34 cellular contexts compared by ENCODE assay signal in the genomic region with DNA sequence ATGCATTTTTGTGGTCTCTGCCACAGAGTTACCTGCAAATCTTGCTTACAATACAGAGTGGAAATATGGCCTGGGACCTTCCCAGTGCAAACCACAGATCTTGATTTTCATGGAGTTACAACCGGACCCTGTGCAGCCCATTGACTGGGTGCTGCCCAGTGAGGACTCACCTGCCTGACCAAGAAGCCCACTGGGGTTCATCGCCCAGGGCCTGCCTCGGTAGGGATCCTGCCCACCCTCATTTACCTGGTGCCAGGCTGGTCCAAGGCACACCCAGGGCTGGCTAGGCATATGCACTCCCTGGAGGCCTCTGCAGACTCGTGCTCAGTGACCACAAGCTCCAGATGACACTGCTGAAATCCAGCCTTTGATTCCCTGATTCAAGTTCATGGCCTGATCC.
"Had no signal": no experiment of that assay in that cellular context is flagged by ENCODE, and none has a peak within 500 bp of the region (broad histone marks: within the 10 kb centered on the region; RNA-seq: fewer than 3 reads in every experiment).

No MANE protein-coding gene starts in this region.

- H3K4me2 ChIP-seq: KMS-11 had no signal

- H3K9me3 ChIP-seq: MG63 had no signal

- H3K9ac ChIP-seq: KMS-11 had no signal

- H3K36me3 ChIP-seq: MG63 had no signal

- H3K27ac ChIP-seq: KMS-11 had no signal

- H3K4me3 ChIP-seq: MG63 had no signal

- DNase-seq: Karpas-422, Kasumi-1, MG63, MM.1S, MV-4-11, NCI-H1048, NCI-H1092, NCI-H1092 treated with DMSO at 0.1 percent for 48 hours, NCI-H1105, NCI-H1105 treated with DMSO at 0.1 percent for 48 hours, NCI-H1417, NCI-H1417 treated with DMSO at 0.1 percent for 48 hours, NCI-H1436, NCI-H1436 treated with DMSO at 0.1 percent for 48 hours, NCI-H146, NCI-H1694, NCI-H1694 treated with DMSO at 0.1 percent for 48 hours, NCI-H187, NCI-H187 treated with DMSO at 0.1 percent for 48 hours, NCI-H1930, NCI-H2029, NCI-H2029 treated with DMSO at 0.1 percent for 48 hours, NCI-H2081, NCI-H2081 treated with DMSO at 0.1 percent for 48 hours, NCI-H2107, NCI-H2171, NCI-H2171 treated with DMSO at 0.1 percent for 48 hours, NCI-H2227 treated with DMSO at 0.1 percent for 48 hours, NCI-H226, NCI-H345, NCI-H446, NCI-H446 treated with DMSO at 0.1 percent for 48 hours, NCI-H510A had no signal

- H3K27me3 ChIP-seq: MG63 had no signal
